10 cellular contexts compared by ENCODE assay signal in genomic region chr13:46665243-46665629, GRCh38.
DNase-seq lines count a peak whose midpoint lies in the region; ATAC-seq, FAIRE-seq and TF ChIP-seq lines count a peak whose summit lies in the region.
"Had no signal": no experiment of that assay in that cellular context is flagged by ENCODE, and none has a peak within 500 bp of the region (broad histone marks: within the 10 kb centered on the region; RNA-seq: fewer than 3 reads in every experiment).

No MANE protein-coding gene starts in this region.

- TF ChIP-seq POLR2A in HepG2 (IDR thresholded peaks at IDR 0.05; ENCODE audit: insufficient read depth in 1 of 2, low read depth in 2 of 2, low read length in 2 of 2) (no peak), right lobe of liver (IDR thresholded peaks at IDR 0.05) (no peak)

- FAIRE-seq in HepG2 (lab: Jason Lieb, UNC), result no peak

- TF ChIP-seq EP300 in HepG2 (IDR thresholded peaks at IDR 0.05; ENCODE audit: low read depth in 2 of 2, low read length in 2 of 2) (no peak), HepG2 (CRISPR knock-in tag; IDR thresholded peaks at IDR 0.05; ENCODE audit: borderline replicate concordance) (no peak)

- peak overlapping the region; percentile 80 for H3K27ac Mint-ChIP-seq in activated naive CD8-positive, alpha-beta T cell treated with anti-CD3 and anti-CD28 coated beads, Interleukin-2, amount 10 ng/mL, durations not matched to agents 7 days and 5 days

- CTCF ChIA-PET in HepG2 (lab: Yijun Ruan, JAX; ENCODE audit: low intra/inter-chr PET ratio, low total read pairs), result no interaction called here

- DNase-seq in HepG2 (ENCODE audit: low spot score) (no peak), right lobe of liver (no peak), NCI-H748 (lab: John Stamatoyannopoulos, UW; ENCODE audit: unreplicated experiment) (no peak), NCI-H187 treated with DMSO at 0.1 percent for 48 hours (lab: John Stamatoyannopoulos, UW) (no peak), kidney glomerular epithelial cell (lab: John Stamatoyannopoulos, UW) (no peak)
- DNase-seq in activated naive CD8-positive, alpha-beta T cell treated with anti-CD3 and anti-CD28 coated beads, Interleukin-2, amount 10 ng/mL, durations not matched to agents 7 days and 5 days, result no peak
- DNase-seq: activated CD4-positive, alpha-beta T cell treated with anti-CD3 and anti-CD28 coated beads, Interleukin-2, amount 50 U/mL, for 48 hours had no signal

- H3K9me3 Mint-ChIP-seq in activated naive CD8-positive, alpha-beta T cell treated with anti-CD3 and anti-CD28 coated beads, Interleukin-2, amount 10 ng/mL, durations not matched to agents 7 days and 5 days, result no peaks in the 10 kb centered on the region

- peaks cover 43% of the 10 kb centered on the region for H3K79me2 ChIP-seq in HepG2 (ENCODE audit: insufficient read depth, low read length)

- H3K4me2 ChIP-seq in HepG2 (ENCODE audit: low read depth, low read length), result peak overlapping the region; percentile 73

- H3K4me1 Mint-ChIP-seq in activated naive CD8-positive, alpha-beta T cell treated with anti-CD3 and anti-CD28 coated beads, Interleukin-2, amount 10 ng/mL, durations not matched to agents 7 days and 5 days, result peaks cover 44% of the 10 kb centered on the region

- H3K27me3 ChIP-seq in HepG2 (ENCODE audit: control insufficient read depth in 1 of 2, insufficient read depth in 2 of 2, low read length in 2 of 2) (no peaks in the 10 kb centered on the region), right lobe of liver (no peaks in the 10 kb centered on the region), mucosa of rectum (ENCODE audit: control insufficient read depth in 2 of 2, insufficient read depth in 2 of 2, low read length in 2 of 2) (no peaks in the 10 kb centered on the region)

- H3K27me3 Mint-ChIP-seq in activated naive CD8-positive, alpha-beta T cell treated with anti-CD3 and anti-CD28 coated beads, Interleukin-2, amount 10 ng/mL, durations not matched to agents 7 days and 5 days, result no peaks in the 10 kb centered on the region

- BruUV-seq in HepG2 (replicated peaks; lab: Mats Ljungman, UMichigan), result no TSS peak

- TF ChIP-seq RAD21 in HepG2 (CRISPR knock-in tag; IDR thresholded peaks at IDR 0.05), result no peak

- intact Hi-C loops in HepG2 (cut with micrococcal nuclease; ENCODE audit: unreplicated experiment) (loop anchor here (1.0 kb wide), 1 partner anchor 9 kb away; no protein-coding TSS in a partner anchor), right lobe of liver (cut with DNase I) (no loop called here)

- H3K36me3 ChIP-seq in HepG2 (replicated peaks in 1 of 2; ENCODE audit: control insufficient read depth in 1 of 2, insufficient read depth in 2 of 2, low read length in 2 of 2), result peaks cover 5 to 7% of the 10 kb centered on the region in 2 experiments; a peak in 2 of 5 replicates
- H3K36me3 ChIP-seq in right lobe of liver, result no peaks in the 10 kb centered on the region
- peaks cover 0 to under 1% of the 10 kb centered on the region in 2 donors for H3K36me3 ChIP-seq in mucosa of rectum (ENCODE audit: control insufficient read depth in 2 of 2, insufficient read depth in 2 of 2, low read length in 2 of 2)

- peak overlapping the region; percentile 29 to 55 (median 53) for H3K4me3 ChIP-seq in HepG2 (replicated peaks in 1 of 3; ENCODE audit: insufficient read depth in 1 of 3, low read depth in 2 of 3, low read length in 3 of 3)
- no peak overlapping the region for H3K4me3 ChIP-seq in right lobe of liver
- no peak overlapping the region for H3K4me3 ChIP-seq in mucosa of rectum (ENCODE audit: low read length in 2 of 2)

- peaks cover 69% of the 10 kb centered on the region for H3K4me1 ChIP-seq in HepG2 (ENCODE audit: insufficient read depth, low read length)
- peaks cover 0 to 57% (median 18%) of the 10 kb centered on the region in 4 donors for H3K4me1 ChIP-seq in right lobe of liver
- peaks cover 11 to 35% of the 10 kb centered on the region in 2 donors for H3K4me1 ChIP-seq in mucosa of rectum (ENCODE audit: control insufficient read depth in 2 of 2, insufficient read depth in 2 of 2, low read length in 2 of 2)

- no peak overlapping the region for H2AFZ ChIP-seq in HepG2 (ENCODE audit: low read length)

- H3K27ac ChIP-seq in HepG2 (ENCODE audit: extremely low read length, insufficient read depth, low read length) (peak overlapping the region; percentile 75), right lobe of liver (peak overlapping the region in 1 of 3 donors; percentile 34), mucosa of rectum (ENCODE audit: low read depth in 2 of 2, low read length in 2 of 2) (peak overlapping the region; percentile 48)

- H3K4me3 Mint-ChIP-seq in activated naive CD8-positive, alpha-beta T cell treated with anti-CD3 and anti-CD28 coated beads, Interleukin-2, amount 10 ng/mL, durations not matched to agents 7 days and 5 days, result peak overlapping the region; percentile 7

- TF ChIP-seq CTCF in HepG2 (CRISPR knock-in tag; IDR thresholded peaks at IDR 0.05) (no peak), right lobe of liver (IDR thresholded peaks at IDR 0.05) (no peak)

- H3K9me3 ChIP-seq in HepG2 (ENCODE audit: low read length) (no peaks in the 10 kb centered on the region), right lobe of liver (no peaks in the 10 kb centered on the region), mucosa of rectum (ENCODE audit: control insufficient read depth in 2 of 2, low read length in 2 of 2) (no peaks in the 10 kb centered on the region)

- POLR2A ChIA-PET in HepG2 (lab: Yijun Ruan, JAX), result interaction anchor here (1.0 to 1.7 kb wide), 7 partner anchors 9 to 112 kb away, joined by 3 to 9 read pairs (median 3); partner anchors contain the start of gene LRCH1
- POLR2A ChIA-PET in activated naive CD8-positive, alpha-beta T cell treated with anti-CD3 and anti-CD28 coated beads, Interleukin-2, amount 10 ng/mL, durations not matched to agents 7 days and 5 days (lab: Charles Lee), result no interaction called here

- H4K20me1 ChIP-seq in HepG2 (ENCODE audit: insufficient read depth, low read length), result no peaks in the 10 kb centered on the region

- H3K36me3 Mint-ChIP-seq in activated naive CD8-positive, alpha-beta T cell treated with anti-CD3 and anti-CD28 coated beads, Interleukin-2, amount 10 ng/mL, durations not matched to agents 7 days and 5 days, result peaks cover 12% of the 10 kb centered on the region

- ATAC-seq in HepG2 (no peak), right lobe of liver (no peak), HG03097 (IDR thresholded peaks at IDR 0.05; ENCODE audit: low FRiP score, unreplicated experiment) (no peak)
- ATAC-seq in activated naive CD8-positive, alpha-beta T cell treated with anti-CD3 and anti-CD28 coated beads, Interleukin-2, amount 10 ng/mL, durations not matched to agents 7 days and 5 days (ENCODE audit: low read depth), result no peak
- ATAC-seq: Panc1 had no signal

- peak overlapping the region; percentile 55 for H3K9ac ChIP-seq in HepG2 (ENCODE audit: insufficient read depth, low read depth, low read length)
- no peak overlapping the region for H3K9ac ChIP-seq in mucosa of rectum (ENCODE audit: low read depth in 1 of 2, low read length in 2 of 2)

- in situ Hi-C loops in HepG2 (cut with HindIII; ENCODE audit: extremely low pct_ligation_motif_present, low pct_unique_long_range_greater_than_20kb), result no loop called here

TF ChIP-seq in HepG2, 621 proteins besides CTCF, POLR2A, EP300 and RAD21:
- TF ChIP-seq DNMT1 (CRISPR knock-in tag; IDR thresholded peaks at IDR 0.05) (no peak), KDM5A (IDR thresholded peaks at IDR 0.05; ENCODE audit: borderline replicate concordance, low read length) (0 out of 2 replicates have a peak, but pooled peaks have one; percentile 4), ZKSCAN8 (CRISPR knock-in tag; IDR thresholded peaks at IDR 0.05; ENCODE audit: borderline replicate concordance) (peak; percentile 3; the same call in 1 of the 2 replicates), ZNF780A (CRISPR knock-in tag; IDR thresholded peaks at IDR 0.05) (no peak), ZNF788 (CRISPR knock-in tag; IDR thresholded peaks at IDR 0.05; ENCODE audit: borderline replicate concordance) (no peak)

Comparison
In these comparisons a context has a peak if more than half of its experiments do, and no peak if none do; other contexts are left out.
1. H3K4me3 ChIP-seq: peak in HepG2 (3 of 3); none in right lobe of liver (0 of 3) and mucosa of rectum (0 of 2).